Comparison of ENCODE assay signal across 8 cellular contexts in the genomic region with DNA sequence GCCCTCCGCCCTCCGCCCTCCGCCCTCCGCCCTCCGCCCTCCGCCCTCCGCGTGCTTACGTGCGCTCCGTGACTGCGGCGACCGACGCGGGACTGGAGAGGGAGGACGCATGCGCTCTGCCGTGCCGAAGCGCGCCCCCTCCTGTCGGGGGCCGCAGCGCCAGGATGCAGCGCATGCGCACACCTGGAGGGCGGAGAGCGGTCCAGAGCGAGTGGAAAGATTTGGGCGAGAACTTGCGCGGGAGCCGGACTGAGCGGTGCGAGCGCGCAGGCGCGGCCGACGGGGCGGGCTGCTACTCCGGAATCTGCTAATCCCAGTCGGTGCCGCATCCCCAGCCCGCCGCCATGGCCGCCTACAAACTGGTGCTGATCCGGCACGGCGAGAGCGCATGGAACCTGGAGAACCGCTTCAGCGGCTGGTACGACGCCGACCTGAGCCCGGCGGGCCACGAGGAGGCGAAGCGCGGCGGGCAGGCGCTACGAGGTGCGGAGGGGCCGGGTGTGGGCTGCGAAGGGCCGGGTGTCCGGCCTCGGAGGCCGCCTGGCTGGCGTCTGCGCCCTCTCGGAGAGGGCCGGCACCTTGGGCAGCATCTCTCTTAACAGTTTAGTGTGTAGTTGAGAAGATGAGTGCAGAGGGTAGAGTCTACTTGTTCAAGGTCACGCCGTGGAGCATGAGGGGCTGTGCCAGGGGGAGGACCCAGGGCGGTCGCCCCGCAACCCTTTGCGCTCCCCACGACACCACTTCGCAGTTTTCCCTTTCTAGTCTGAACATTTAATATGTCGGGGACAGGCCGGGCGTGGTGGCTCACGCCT. TPM values are rescaled to one million over a fixed set of nuclear protein-coding genes. Genes with fewer than 3 reads are reported as not detected.
DNase-seq lines count a peak whose midpoint lies in the region; ATAC-seq and TF ChIP-seq lines count a peak whose summit lies in the region.

A gene (plus strand): TSS at position 228 of the 812 bp plus-strand sequence. CDS start 117 bp downstream, at position 345.

- peaks cover 42% of the 10 kb centered on the region for H3K79me2 ChIP-seq in SU-DHL-6 (ENCODE audit: insufficient read depth, low read length)
- peaks cover 14% of the 10 kb centered on the region for H3K79me2 ChIP-seq in trophoblast cell (ENCODE audit: control insufficient read depth, insufficient read depth, low read length, poor library complexity)

- peak within 1 kb of the TSS; percentile 92 for H3K4me2 ChIP-seq in SU-DHL-6 (ENCODE audit: low read depth, low read length, poor library complexity, severe bottlenecking)
- H3K4me2 ChIP-seq in trophoblast cell (ENCODE audit: low read length) = peak within 1 kb of the TSS; percentile 64

- H3K9me3 ChIP-seq in SU-DHL-6 (ENCODE audit: insufficient read depth, low read length) = no peaks in the 10 kb centered on the region
- H3K9me3 ChIP-seq in trophoblast cell (ENCODE audit: insufficient read depth, low read depth, low read length) = no peaks in the 10 kb centered on the region
- H3K9me3 ChIP-seq in transverse colon = no peaks in the 10 kb centered on the region

- H2AK5ac ChIP-seq in trophoblast cell (ENCODE audit: low read length) = peak within 1 kb of the TSS; percentile 67

- TF ChIP-seq EP300 in transverse colon (IDR thresholded peaks at IDR 0.05; ENCODE audit: low read depth) = no peak

- H4K20me1 ChIP-seq in SU-DHL-6 (ENCODE audit: low read depth, low read length) = peaks cover 9% of the 10 kb centered on the region

- ATAC-seq in HG02759 (IDR thresholded peaks at IDR 0.05; ENCODE audit: unreplicated experiment) = peak; percentile 85
- ATAC-seq in Right ventricle myocardium superior (ENCODE audit: poor library complexity) = peak; percentile 98

- no CpG with 5 or more reads among the region's 90 CpGs for WGBS in trophoblast cell (ENCODE audit: extremely low coverage, insufficient coverage, insufficient read length)
- WGBS in transverse colon (ENCODE audit: low coverage in 1 of 2), 2 donors = 0% methylated on average over 49 of the region's 90 CpGs; no CpG with 5 or more reads in 1 of the 2 donors

- H3K36me3 ChIP-seq in SU-DHL-6 (ENCODE audit: low read length) (peaks cover 17% of the 10 kb centered on the region), trophoblast cell (ENCODE audit: control insufficient read depth in 1 of 2, insufficient read depth in 2 of 2, low read length in 2 of 2) (peaks cover 5 to 11% of the 10 kb centered on the region in 2 experiments), transverse colon (peaks cover 0 to 7% (median 4%) of the 10 kb centered on the region in 4 donors)

- DNase-seq in NCI-H128 (lab: John Stamatoyannopoulos, UW; ENCODE audit: unreplicated experiment) = peak; percentile 80
- DNase-seq in activated naive CD8-positive, alpha-beta T cell treated with anti-CD3 and anti-CD28 coated beads, Interleukin-2, amount 50 U/mL, for 16 hours (ENCODE audit: low read depth, low spot score) = peak; percentile 85
- peak; percentile 97 for DNase-seq in Right ventricle myocardium superior
- DNase-seq in trophoblast cell = peak; percentile 95 to 97
- peak; percentile 95 for DNase-seq in transverse colon

- peak within 1 kb of the TSS; percentile 70 for H2BK120ac ChIP-seq in trophoblast cell (ENCODE audit: insufficient read depth, low read length, poor library complexity)

- peak within 1 kb of the TSS; percentile 91 for H4K91ac ChIP-seq in trophoblast cell (ENCODE audit: low read depth, low read length)

- peak within 1 kb of the TSS; percentile 62 for H3K27ac ChIP-seq in SU-DHL-6 (ENCODE audit: low read depth, low read length)
- peak within 1 kb of the TSS; percentile 70 for H3K27ac ChIP-seq in trophoblast cell (ENCODE audit: low read depth, low read length)
- peak within 1 kb of the TSS; percentile 92 to 96 (median 94) for H3K27ac ChIP-seq in transverse colon

- peak within 1 kb of the TSS; percentile 91 for H3K14ac ChIP-seq in trophoblast cell (ENCODE audit: low read length)

- peak within 1 kb of the TSS; percentile 92 for H4K12ac ChIP-seq in trophoblast cell (ENCODE audit: low read depth, low read length)

- no peak within 1 kb of the TSS for H3K23ac ChIP-seq in trophoblast cell (ENCODE audit: low read length)

- peak within 1 kb of the TSS; percentile 93 for H4K8ac ChIP-seq in trophoblast cell (ENCODE audit: low read depth, low read length)

- H2AFZ ChIP-seq in SU-DHL-6 (ENCODE audit: low read depth, low read length, severe bottlenecking) = peak within 1 kb of the TSS; percentile 69
- H2AFZ ChIP-seq in trophoblast cell (ENCODE audit: insufficient read depth, low read length, poor library complexity) = peak within 1 kb of the TSS; percentile 66

- intact Hi-C loops in Right ventricle myocardium superior (cut with DNase I) (no loop called here), transverse colon (cut with DNase I; ENCODE audit: low total_unique reads) (no loop called here)

- H3F3A ChIP-seq in SU-DHL-6 (ENCODE audit: insufficient read depth) = peaks cover 15% of the 10 kb centered on the region

- in situ Hi-C loops in transverse colon (cut with MboI; ENCODE audit: low pct_ligation_motif_present in 1 of 4, low pct_unique_long_range_greater_than_20kb in 1 of 4, low sequenced_read_pairs in 3 of 4) = no loop called here

- H3K27me3 ChIP-seq in SU-DHL-6 (ENCODE audit: low read length) = no peaks in the 10 kb centered on the region
- H3K27me3 ChIP-seq in trophoblast cell (ENCODE audit: insufficient read depth, low read length) = no peaks in the 10 kb centered on the region
- no peaks in the 10 kb centered on the region for H3K27me3 ChIP-seq in transverse colon

- peak; percentile 92 for TF ChIP-seq POLR2A in transverse colon (IDR thresholded peaks at IDR 0.05)

- H3K4me1 ChIP-seq in trophoblast cell (ENCODE audit: control insufficient read depth in 1 of 2, insufficient read depth in 2 of 2, low read length in 2 of 2) (peaks cover 2 to 5% of the 10 kb centered on the region in 2 experiments), transverse colon (peaks cover 6 to 29% (median 22%) of the 10 kb centered on the region in 4 donors)

- H3K79me1 ChIP-seq in trophoblast cell (ENCODE audit: low read length) = peaks cover 12% of the 10 kb centered on the region

- peak within 1 kb of the TSS; percentile 83 for H3K4me3 ChIP-seq in SU-DHL-6 (ENCODE audit: insufficient read depth, low read length, poor library complexity, severe bottlenecking)
- peak within 1 kb of the TSS; percentile 91 for H3K4me3 ChIP-seq in trophoblast cell (ENCODE audit: low read depth, low read length)
- peak within 1 kb of the TSS; percentile 65 to 85 (median 74) for H3K4me3 ChIP-seq in transverse colon

- H3K18ac ChIP-seq in trophoblast cell (ENCODE audit: low read length) = peak within 1 kb of the TSS; percentile 78

- peak within 1 kb of the TSS; percentile 5 for H2BK12ac ChIP-seq in trophoblast cell (ENCODE audit: low read length)

- H3K9me2 ChIP-seq in SU-DHL-6 (replicated peaks; ENCODE audit: insufficient read depth, low read length) = no peaks in the 10 kb centered on the region

- H3K9ac ChIP-seq in SU-DHL-6 (ENCODE audit: low read length) = peak within 1 kb of the TSS; percentile 95
- peak within 1 kb of the TSS; percentile 99 for H3K9ac ChIP-seq in trophoblast cell (ENCODE audit: low read length)

- H3K4ac ChIP-seq in trophoblast cell (ENCODE audit: low read depth, low read length) = peak within 1 kb of the TSS; percentile 95

- TF ChIP-seq CTCF in GM12873 (IDR thresholded peaks at IDR 0.05; ENCODE audit: insufficient read depth, low read depth, low read length, missing control alignments) = peak; percentile 81
- TF ChIP-seq CTCF in SU-DHL-6 (IDR thresholded peaks at IDR 0.05; ENCODE audit: insufficient read depth, low read length, poor library complexity, severe bottlenecking) = peak; percentile 57
- TF ChIP-seq CTCF in transverse colon (IDR thresholded peaks at IDR 0.05) = peak; percentile 35 to 77 (median 59)

- peak within 1 kb of the TSS; percentile 79 for H2BK5ac ChIP-seq in trophoblast cell (ENCODE audit: low read depth, low read length, poor library complexity)

RNA-seq across cellular contexts. Expression of the gene that starts here (rescaled TPM):
- total RNA-seq in Right ventricle myocardium superior (187 TPM), transverse colon (100 to 1,000 TPM in 3 of 4 donors, 10 to 100 TPM in 1; 94.5 to 216 (median 124) TPM)
- polyA plus RNA-seq in trophoblast cell (2013) = 324 and 327 TPM in 2 replicates

Comparison
In these comparisons a context has a peak if more than half of its experiments do, and no peak if none do; other contexts are left out.
1. Peak in every context shown above with its lines: DNase-seq, ATAC-seq, H3K4me3 ChIP-seq and H3K27ac ChIP-seq.